Comparison of ENCODE assay signal across 13 cellular contexts in the genomic region with DNA sequence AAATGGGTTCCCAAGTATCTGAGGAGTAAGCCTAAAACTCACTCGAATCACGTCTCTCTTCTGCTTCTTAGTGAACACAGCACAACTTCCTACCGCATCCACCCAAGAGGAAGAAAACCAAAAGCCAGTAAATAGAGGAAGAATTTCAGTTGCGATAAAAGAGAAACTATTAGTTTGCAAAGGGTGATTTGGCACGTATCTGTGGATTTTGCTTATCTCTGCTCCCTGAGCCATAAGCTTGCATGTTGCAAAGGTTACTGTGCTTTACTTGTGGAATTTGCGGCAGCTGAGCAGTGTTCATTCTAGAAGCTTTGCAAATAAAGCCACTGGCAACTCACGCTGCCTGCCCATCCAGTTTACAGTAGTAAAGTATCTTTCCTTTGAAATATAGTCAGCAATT.
DNase-seq lines count a peak whose midpoint lies in the region; ATAC-seq, FAIRE-seq and TF ChIP-seq lines count a peak whose summit lies in the region.
"Had no signal": no experiment of that assay in that cellular context is flagged by ENCODE, and none has a peak within 500 bp of the region (broad histone marks: within the 10 kb centered on the region; RNA-seq: fewer than 3 reads in every experiment).

No MANE protein-coding gene starts in this region.

- no peak overlapping the region for H3K27ac ChIP-seq in K562 (ENCODE audit: extremely low read depth, low read depth, low read length)
- H3K27ac ChIP-seq: esophagus muscularis mucosa had no signal

- POLR2A ChIA-PET in K562 (lab: Yijun Ruan, JAX), result interaction anchor here (1.1 kb wide), 1 partner anchor 64 kb away, joined by 3 read pairs; no protein-coding TSS in a partner anchor

- H3K9me1 ChIP-seq in K562 (ENCODE audit: control insufficient read depth, insufficient read depth, low read length), result no peaks in the 10 kb centered on the region

- H2AFZ ChIP-seq in K562 (ENCODE audit: low read depth, low read length), result peak overlapping the region; percentile 20; the same call in 1 of the 2 replicates

- no peak overlapping the region for H3K4me3 Mint-ChIP-seq in endothelial cell (ENCODE audit: unreplicated experiment)

- no peaks in the 10 kb centered on the region for H4K20me1 ChIP-seq in K562 (replicated peaks; ENCODE audit: control insufficient read depth, insufficient read depth, low read length)

- FAIRE-seq in H54 (lab: Jason Lieb, UNC) (peak; percentile 75), K562 (lab: Jason Lieb, UNC) (no peak)
- FAIRE-seq: islet of Langerhans had no signal

- H3K4me1 Mint-ChIP-seq in endothelial cell (ENCODE audit: unreplicated experiment), result no peaks in the 10 kb centered on the region

- no peaks in the 10 kb centered on the region; a peak in 1 of 5 replicates for H3K4me1 ChIP-seq in K562 (replicated peaks in 1 of 2; ENCODE audit: control insufficient read depth in 2 of 2, insufficient read depth in 2 of 2, low read length in 2 of 2)
- peaks cover 62% of the 10 kb centered on the region for H3K4me1 ChIP-seq in mucosa of stomach (ENCODE audit: control insufficient read depth, insufficient read depth, low read length)

- no peaks in the 10 kb centered on the region for H3K36me3 Mint-ChIP-seq in endothelial cell (ENCODE audit: low read depth, unreplicated experiment)

- H3K27me3 ChIP-seq in K562 (ENCODE audit: control insufficient read depth in 2 of 2, insufficient read depth in 2 of 2, low read length in 2 of 2), result no peaks in the 10 kb centered on the region; a peak in 1 of 5 replicates
- no peaks in the 10 kb centered on the region for H3K27me3 ChIP-seq in mucosa of stomach (ENCODE audit: control insufficient read depth, insufficient read depth, low read length)
- H3K27me3 ChIP-seq: esophagus muscularis mucosa had no signal

- no peak for ATAC-seq in K562

- TF ChIP-seq CTCF in K562 (IDR thresholded peaks at IDR 0.05 in 2 of 3, conservative IDR thresholded peaks at IDR 0.05 in 1 of 3; ENCODE audit: insufficient read depth in 2 of 3, low read depth in 1 of 3, low read length in 3 of 3), result no peak
- no peak for TF ChIP-seq CTCF in endothelial cell (IDR thresholded peaks at IDR 0.05; ENCODE audit: unreplicated experiment)

- no peaks in the 10 kb centered on the region for H3K79me2 ChIP-seq in K562 (ENCODE audit: control insufficient read depth, insufficient read depth, low read length)

- CTCF ChIA-PET in K562 (lab: Yijun Ruan, JAX; ENCODE audit: low intra/inter-chr PET ratio), result no interaction called here

- in situ Hi-C loops in K562 (cut with MboI), result no loop called here

- H3K9me3 Mint-ChIP-seq in endothelial cell (ENCODE audit: unreplicated experiment), result no peaks in the 10 kb centered on the region
- H3K9me3 Mint-ChIP-seq: activated T-helper 2 cell treated with anti-CD3 and anti-CD28 coated beads, Interferon-gamma antibody, Interleukin-2, Interleukin-4, amounts not matched to agents 10 μg/mL and 5 μg/mL and 100 μg/mL, durations not matched to agents 14 hours and 24 hours and 36 hours had no signal

- BruUV-seq in K562 (replicated peaks; lab: Mats Ljungman, UMichigan), result no TSS peak

- no peak overlapping the region for H3K4me3 ChIP-seq in K562
- peak overlapping the region; percentile 0 for H3K4me3 ChIP-seq in mucosa of stomach (ENCODE audit: low read length)
- H3K4me3 ChIP-seq: esophagus muscularis mucosa had no signal

- H3K9ac ChIP-seq in K562 (ENCODE audit: insufficient read depth in 1 of 2, low read depth in 2 of 2, low read length in 2 of 2), result no peak overlapping the region
- H3K9ac ChIP-seq in mucosa of stomach (ENCODE audit: low read length), result peak overlapping the region; percentile 53

- H3K4me2 ChIP-seq in K562 (ENCODE audit: insufficient read depth, low read length), result no peak overlapping the region

- no peak for TF ChIP-seq EP300 in K562 (IDR thresholded peaks at IDR 0.05; ENCODE audit: low read length)

- TF ChIP-seq POLR2A in H54 (IDR thresholded peaks at IDR 0.05; ENCODE audit: low read depth, low read length) (no peak), K562 (conservative IDR thresholded peaks at IDR 0.05) (no peak)

- H3K9me3 ChIP-seq in K562 (replicated peaks; ENCODE audit: control insufficient read depth, insufficient read depth, low read depth, low read length), result no peaks in the 10 kb centered on the region
- no peaks in the 10 kb centered on the region for H3K9me3 ChIP-seq in mucosa of stomach (ENCODE audit: control insufficient read depth, low read length)
- H3K9me3 ChIP-seq: esophagus muscularis mucosa had no signal

- 6% methylated on average over 7 of the region's 7 CpGs for WGBS in K562 (ENCODE audit: insufficient coverage, low coverage, missing lambda C conversion rate)

- no peak for TF ChIP-seq RAD21 in K562 (CRISPR knock-in tag; conservative IDR thresholded peaks at IDR 0.05 in 1 of 2, IDR thresholded peaks at IDR 0.05 in 1 of 2)

- no peaks in the 10 kb centered on the region for H3K36me3 ChIP-seq in K562 (ENCODE audit: control insufficient read depth, insufficient read depth, low read length)
- H3K36me3 ChIP-seq in mucosa of stomach (ENCODE audit: control insufficient read depth, insufficient read depth, low read length), result no peaks in the 10 kb centered on the region

- H3K27ac Mint-ChIP-seq in endothelial cell (ENCODE audit: unreplicated experiment), result no peak overlapping the region
- H3K27ac Mint-ChIP-seq: activated T-helper 2 cell treated with anti-CD3 and anti-CD28 coated beads, Interferon-gamma antibody, Interleukin-2, Interleukin-4, amounts not matched to agents 10 μg/mL and 5 μg/mL and 100 μg/mL, durations not matched to agents 14 hours and 24 hours and 36 hours had no signal

- no peaks in the 10 kb centered on the region for H3K27me3 Mint-ChIP-seq in endothelial cell (ENCODE audit: unreplicated experiment)

- DNase-seq in AML-193 (lab: John Stamatoyannopoulos, UW), result peak; percentile 38 to 71
- no peak for DNase-seq in H54 (ENCODE audit: insufficient read length, low spot score)
- DNase-seq in K562 (ENCODE audit: extremely low read depth in 1 of 4, low spot score in 3 of 4), result no peak
- DNase-seq in NAMALWA (ENCODE audit: low spot score), result no peak
- no peak for DNase-seq in activated T-cell treated with anti-CD3 and anti-CD28 coated beads for 4 hours
- DNase-seq in endothelial cell (ENCODE audit: low spot score), result no peak
- no peak for DNase-seq in effector CD8-positive, alpha-beta T cell (lab: John Stamatoyannopoulos, UW)
- DNase-seq: NCI-H2081 treated with DMSO at 0.1 percent for 48 hours, nucleus accumbens had no signal

- intact Hi-C loops in K562 (cut with micrococcal nuclease), result no loop called here

TF ChIP-seq in K562, 482 proteins besides CTCF, POLR2A, EP300 and RAD21:
- TF ChIP-seq BRCA1 (IDR thresholded peaks at IDR 0.05) (no peak), BRCA1 (CRISPR knock-in tag; IDR thresholded peaks at IDR 0.05) (no peak), NRF1 (conservative IDR thresholded peaks at IDR 0.05 in 1 of 2, IDR thresholded peaks at IDR 0.05 in 1 of 2) (no peak), ATF7 (IDR thresholded peaks at IDR 0.05) (no peak), ZBTB7A (IDR thresholded peaks at IDR 0.05; ENCODE audit: borderline replicate concordance, control insufficient read depth, low read depth, low read length) (no peak)
- TF ChIP-seq, protein P1, sequence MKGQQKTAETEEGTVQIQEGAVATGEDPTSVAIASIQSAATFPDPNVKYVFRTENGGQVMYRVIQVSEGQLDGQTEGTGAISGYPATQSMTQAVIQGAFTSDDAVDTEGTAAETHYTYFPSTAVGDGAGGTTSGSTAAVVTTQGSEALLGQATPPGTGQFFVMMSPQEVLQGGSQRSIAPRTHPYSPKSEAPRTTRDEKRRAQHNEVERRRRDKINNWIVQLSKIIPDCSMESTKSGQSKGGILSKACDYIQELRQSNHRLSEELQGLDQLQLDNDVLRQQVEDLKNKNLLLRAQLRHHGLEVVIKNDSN (CRISPR knock-in tag; IDR thresholded peaks at IDR 0.05), result no peak
- TF ChIP-seq, protein P2, sequence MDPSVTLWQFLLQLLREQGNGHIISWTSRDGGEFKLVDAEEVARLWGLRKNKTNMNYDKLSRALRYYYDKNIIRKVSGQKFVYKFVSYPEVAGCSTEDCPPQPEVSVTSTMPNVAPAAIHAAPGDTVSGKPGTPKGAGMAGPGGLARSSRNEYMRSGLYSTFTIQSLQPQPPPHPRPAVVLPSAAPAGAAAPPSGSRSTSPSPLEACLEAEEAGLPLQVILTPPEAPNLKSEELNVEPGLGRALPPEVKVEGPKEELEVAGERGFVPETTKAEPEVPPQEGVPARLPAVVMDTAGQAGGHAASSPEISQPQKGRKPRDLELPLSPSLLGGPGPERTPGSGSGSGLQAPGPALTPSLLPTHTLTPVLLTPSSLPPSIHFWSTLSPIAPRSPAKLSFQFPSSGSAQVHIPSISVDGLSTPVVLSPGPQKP (CRISPR knock-in tag; IDR thresholded peaks at IDR 0.05), result no peak
TF ChIP-seq in K562: peak in this region for 0.

Comparison
In these comparisons a context has a peak if more than half of its experiments do, and no peak if none do; other contexts are left out.
1. DNase-seq: peak in AML-193 (2 of 2); none in H54 (single experiment), K562 (0 of 4), NAMALWA (single experiment), activated T-cell treated with anti-CD3 and anti-CD28 coated beads for 4 hours (single experiment), endothelial cell (single experiment) and effector CD8-positive, alpha-beta T cell (single experiment).